In the genomic region with DNA sequence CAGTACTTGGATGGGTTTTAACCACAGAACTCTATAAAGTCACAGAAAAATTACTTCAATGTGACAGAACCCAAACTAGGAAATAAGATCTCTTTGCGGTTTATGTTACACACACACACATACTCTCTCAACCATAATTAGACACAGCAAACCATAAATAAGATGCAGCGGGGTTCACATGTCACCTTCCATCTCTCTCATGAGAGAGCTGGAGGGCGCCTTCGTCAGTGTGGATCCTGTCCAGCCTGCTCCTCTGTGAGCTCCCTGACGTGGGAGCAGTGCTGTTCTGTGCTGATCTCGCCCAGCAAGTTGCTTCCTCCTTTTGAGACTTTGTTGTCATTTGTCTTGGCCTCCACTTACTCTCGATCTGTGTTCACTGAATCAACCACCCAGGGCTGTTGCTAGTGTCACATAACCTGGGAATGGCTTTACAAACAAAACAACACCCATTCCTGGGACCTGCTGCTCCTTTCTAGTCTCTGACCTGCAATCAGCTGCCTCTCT, we compare ENCODE assay signal across 1 cellular context.
A peak's percentile ranks its signal among the peaks of the same experiment; 100 is the strongest.
TF ChIP-seq lines count a peak whose summit lies in the region.

No MANE protein-coding gene starts in this region.

TF ChIP-seq in GM12878, 131 proteins besides CTCF, POLR2A, EP300 and RAD21 (continued from another document):
- peak; percentile 19 for TF ChIP-seq BCL3 (IDR thresholded peaks at IDR 0.05; ENCODE audit: borderline replicate concordance, insufficient read depth, low read depth, low read length, poor library complexity, severe bottlenecking)
- TF ChIP-seq MTA3 (IDR thresholded peaks at IDR 0.05; ENCODE audit: borderline replicate concordance, low read length), result peak; percentile 56; the same call in 1 of the 2 replicates
